In genomic region chr3:186307594-186307993, GRCh38 we compare ENCODE assay signal across 13 cellular contexts. TPM values are rescaled to one million over a fixed set of nuclear protein-coding genes. Genes with fewer than 3 reads are reported as not detected.
DNase-seq lines count a peak whose midpoint lies in the region; TF ChIP-seq lines count a peak whose summit lies in the region.
"Had no signal": no experiment of that assay in that cellular context is flagged by ENCODE, and none has a peak within 500 bp of the region (broad histone marks: within the 10 kb centered on the region; RNA-seq: fewer than 3 reads in every experiment).

No MANE protein-coding gene starts in this region.

- H3K27ac Mint-ChIP-seq in activated naive CD4-positive, alpha-beta T cell treated with anti-CD3 and anti-CD28 coated beads for 36 hours, result no peak overlapping the region

- peak; percentile 24 for DNase-seq in activated naive CD4-positive, alpha-beta T cell treated with anti-CD3 and anti-CD28 coated beads for 36 hours
- no peak for DNase-seq in activated naive CD4-positive, alpha-beta T cell (lab: John Stamatoyannopoulos, UW)
- DNase-seq in NAMALWA (ENCODE audit: low spot score) (peak; percentile 57), cardiac fibroblast (ENCODE audit: low read depth in 2 of 2) (peak; percentile 60 to 64), neuronal stem cell (ENCODE audit: low spot score) (peak; percentile 65), HPDE6-E6E7 (ENCODE audit: extremely low spot score) (no peak), spleen (no peak)
- DNase-seq in stimulated activated CD8-positive, alpha-beta memory T cell treated with anti-CD3 and anti-CD28 coated beads, Interleukin-4, amount 100 ng/mL, for 48 hours, result no peak
- DNase-seq: dorsolateral prefrontal cortex, NCI-H1105, transverse colon had no signal

- no peaks in the 10 kb centered on the region for H3K9me3 Mint-ChIP-seq in activated naive CD4-positive, alpha-beta T cell treated with anti-CD3 and anti-CD28 coated beads for 36 hours

- H2BK5ac ChIP-seq in neuronal stem cell (ENCODE audit: low read length), result no peak overlapping the region

- H3K4me3 Mint-ChIP-seq in activated naive CD4-positive, alpha-beta T cell treated with anti-CD3 and anti-CD28 coated beads for 36 hours, result no peak overlapping the region

- H3K4me3 ChIP-seq in cardiac fibroblast (replicated peaks in 1 of 2; ENCODE audit: low read depth in 2 of 2, low read length in 2 of 2) (no peak overlapping the region), neuronal stem cell (ENCODE audit: low read length in 2 of 2) (no peak overlapping the region), spleen (no peak overlapping the region)
- H3K4me3 ChIP-seq: dorsolateral prefrontal cortex, lung, transverse colon had no signal

- WGBS in neuronal stem cell (ENCODE audit: extremely low coverage in 2 of 2, insufficient read length in 2 of 2, insufficient replicate concordance in 1 of 2), 2 donors, result no CpG with 5 or more reads among the region's 1 CpG
- 60 to 76% (median 67%) methylated on average over 1 of the region's 1 CpG for WGBS in spleen, 5 donors

- peaks cover 0 to 12% of the 10 kb centered on the region in 2 donors for H3K4me1 ChIP-seq in neuronal stem cell (ENCODE audit: control insufficient read depth in 2 of 2, insufficient read depth in 1 of 2, low read depth in 1 of 2, low read length in 2 of 2)
- no peaks in the 10 kb centered on the region for H3K4me1 ChIP-seq in spleen
- H3K4me1 ChIP-seq: transverse colon had no signal

- H3K36me3 Mint-ChIP-seq in activated naive CD4-positive, alpha-beta T cell treated with anti-CD3 and anti-CD28 coated beads for 36 hours (ENCODE audit: low read depth), result no peaks in the 10 kb centered on the region

- CTCF ChIA-PET in activated naive CD4-positive, alpha-beta T cell treated with anti-CD3 and anti-CD28 coated beads for 36 hours (lab: Charles Lee), result interaction anchor here (0.6 to 1.7 kb wide), 2 partner anchors 98 to 233 kb away, joined by 3 to 4 read pairs; no protein-coding TSS in a partner anchor

- H3K27ac ChIP-seq in neuronal stem cell (replicated peaks; ENCODE audit: low read length) (no peak overlapping the region), spleen (no peak overlapping the region)
- H3K27ac ChIP-seq: dorsolateral prefrontal cortex, transverse colon had no signal

- no peaks in the 10 kb centered on the region for H3K9me3 ChIP-seq in neuronal stem cell (replicated peaks in 1 of 2; ENCODE audit: control insufficient read depth in 2 of 2, insufficient read depth in 1 of 2, low read depth in 1 of 2, low read length in 2 of 2)
- no peaks in the 10 kb centered on the region for H3K9me3 ChIP-seq in spleen
- H3K9me3 ChIP-seq: transverse colon had no signal

- H2BK12ac ChIP-seq in neuronal stem cell (ENCODE audit: low read length), result no peak overlapping the region

- H3K9ac ChIP-seq in neuronal stem cell (ENCODE audit: low read depth, low read length, poor library complexity), result no peak overlapping the region

- H3K14ac ChIP-seq in neuronal stem cell (ENCODE audit: low read length), result no peak overlapping the region

- H3K27me3 Mint-ChIP-seq in activated naive CD4-positive, alpha-beta T cell treated with anti-CD3 and anti-CD28 coated beads for 36 hours (ENCODE audit: low read depth), result peaks cover 12% of the 10 kb centered on the region

- H3K79me1 ChIP-seq in neuronal stem cell (ENCODE audit: low read depth, low read length), result no peaks in the 10 kb centered on the region

- H3K4ac ChIP-seq in neuronal stem cell (ENCODE audit: low read length), result no peak overlapping the region

- no peak overlapping the region for H4K8ac ChIP-seq in neuronal stem cell (ENCODE audit: low read depth, low read length)

- H3K4me2 ChIP-seq in neuronal stem cell (ENCODE audit: insufficient read depth, low read length, poor library complexity, severe bottlenecking), result no peak overlapping the region

- TF ChIP-seq POLR2A in spleen (IDR thresholded peaks at IDR 0.05), result no peak

- H2BK120ac ChIP-seq in neuronal stem cell (ENCODE audit: low read depth, low read length), result no peak overlapping the region

- H3K27me3 ChIP-seq in neuronal stem cell (ENCODE audit: control insufficient read depth in 3 of 3, insufficient read depth in 3 of 3, low read depth in 1 of 3, low read length in 3 of 3), result peaks cover 0 to 26% (median 0%) of the 10 kb centered on the region in 3 experiments
- H3K27me3 ChIP-seq in spleen (replicated peaks in 1 of 7), result peaks cover 0 to 12% (median 0%) of the 10 kb centered on the region in 7 donors
- H3K27me3 ChIP-seq: dorsolateral prefrontal cortex, transverse colon had no signal

- no peak overlapping the region for H2AFZ ChIP-seq in neuronal stem cell (ENCODE audit: low read length)

- H2AK5ac ChIP-seq in neuronal stem cell (ENCODE audit: low read depth, low read length), result no peak overlapping the region

- no peak overlapping the region for H4K91ac ChIP-seq in neuronal stem cell (ENCODE audit: low read depth, low read length, poor library complexity)

- H3K36me3 ChIP-seq in neuronal stem cell (replicated peaks in 1 of 2; ENCODE audit: control insufficient read depth in 2 of 2, insufficient read depth in 2 of 2, low read length in 2 of 2), result no peaks in the 10 kb centered on the region
- peaks cover 0 to 39% (median 0%) of the 10 kb centered on the region in 6 donors for H3K36me3 ChIP-seq in spleen
- H3K36me3 ChIP-seq: transverse colon had no signal

- H3K23ac ChIP-seq in neuronal stem cell (ENCODE audit: low read depth, low read length, poor library complexity), result no peak overlapping the region

- H3K18ac ChIP-seq in neuronal stem cell (ENCODE audit: low read length), result no peak overlapping the region

- intact Hi-C loops in activated naive CD4-positive, alpha-beta T cell treated with anti-CD3 and anti-CD28 coated beads for 36 hours (cut with micrococcal nuclease), result no loop called here
- intact Hi-C loops in spleen (cut with DNase I; ENCODE audit: low total_unique reads), result no loop called here

- TF ChIP-seq CTCF in cardiac fibroblast (IDR thresholded peaks at IDR 0.05; ENCODE audit: low read depth, low read length) (no peak), spleen (IDR thresholded peaks at IDR 0.05 in 8 of 11, conservative IDR thresholded peaks at IDR 0.05 in 3 of 11) (no peak)

- no peak overlapping the region for H2BK15ac ChIP-seq in neuronal stem cell (ENCODE audit: low read length)

- H3K4me1 Mint-ChIP-seq in activated naive CD4-positive, alpha-beta T cell treated with anti-CD3 and anti-CD28 coated beads for 36 hours (ENCODE audit: low read depth), result no peaks in the 10 kb centered on the region

RNA-seq across cellular contexts. Expression of gene DGKG, which starts 54.4 kb away (rescaled TPM):
- under 1 TPM; 0.25 to 0.98 TPM for total RNA-seq in activated naive CD4-positive, alpha-beta T cell treated with anti-CD3 and anti-CD28 coated beads for 36 hours
- polyA plus RNA-seq in neuronal stem cell (2013, experiment 1 of 2), result 0.21 TPM
- polyA plus RNA-seq in neuronal stem cell (2013, experiment 2 of 2), result 0.28 TPM
- 1 to 10 TPM; 4.3 to 7.7 (median 6.4) TPM for total RNA-seq in spleen
- under 1 TPM; 0.22 to 0.93 (median 0.71) TPM for polyA plus RNA-seq in spleen
- polyA plus RNA-seq: BJ had no signal

Comparison
In these comparisons a context has a peak if more than half of its experiments do, and no peak if none do; other contexts are left out.
1. DNase-seq: peak in activated naive CD4-positive, alpha-beta T cell treated with anti-CD3 and anti-CD28 coated beads for 36 hours (single experiment), NAMALWA (single experiment), cardiac fibroblast (2 of 2) and neuronal stem cell (single experiment); none in activated naive CD4-positive, alpha-beta T cell (0 of 4), HPDE6-E6E7 (single experiment), spleen (single experiment) and stimulated activated CD8-positive, alpha-beta memory T cell treated with anti-CD3 and anti-CD28 coated beads, Interleukin-4, amount 100 ng/mL, for 48 hours (single experiment).